Comparison of ENCODE assay signal across 23 cellular contexts in the genomic region with DNA sequence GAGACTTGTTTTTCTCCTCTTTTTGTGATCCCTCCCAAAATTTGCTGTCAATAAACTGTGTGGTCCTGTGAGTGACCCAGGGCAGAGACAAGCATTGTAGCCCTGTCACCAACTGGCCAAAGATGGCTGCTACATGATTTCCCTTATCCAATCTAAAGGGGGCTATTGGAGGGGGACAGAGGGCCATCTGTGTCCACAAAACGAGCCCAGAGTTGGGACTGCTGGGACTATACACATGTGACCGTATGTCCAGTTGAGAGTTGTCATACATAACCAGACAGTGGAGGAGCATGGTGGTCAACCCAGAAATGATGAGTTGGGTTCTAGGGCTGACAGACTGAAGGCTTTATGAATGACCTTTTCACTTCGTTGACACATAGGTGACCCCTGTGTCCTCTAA. TPM values are rescaled to one million over a fixed set of nuclear protein-coding genes. Genes with fewer than 3 reads are reported as not detected.
DNase-seq lines count a peak whose midpoint lies in the region; FAIRE-seq and TF ChIP-seq lines count a peak whose summit lies in the region.
"Had no signal": no experiment of that assay in that cellular context is flagged by ENCODE, and none has a peak within 500 bp of the region (broad histone marks: within the 10 kb centered on the region; RNA-seq: fewer than 3 reads in every experiment).

No MANE protein-coding gene starts in this region.

- TF ChIP-seq CTCF in WERI-Rb-1 (IDR thresholded peaks at IDR 0.05; ENCODE audit: low read depth, low read length) (no peak), glutamatergic neuron (IDR thresholded peaks at IDR 0.05; ENCODE audit: partially characterized antibody, unreplicated experiment) (no peak), osteocyte (IDR thresholded peaks at IDR 0.05) (no peak), vagina (IDR thresholded peaks at IDR 0.05) (no peak)

- no peak for DNase-seq in WERI-Rb-1
- DNase-seq in glutamatergic neuron: peak; percentile 25
- DNase-seq in osteocyte (ENCODE audit: extremely low spot score, unreplicated experiment): peak; percentile 40
- peak; percentile 55 to 56 for DNase-seq in vagina (ENCODE audit: extremely low spot score in 2 of 2)
- no peak for DNase-seq in EL
- DNase-seq in stimulated activated CD4-positive, alpha-beta T cell treated with anti-CD3 and anti-CD28 coated beads, Interleukin-4, amount 100 ng/mL, for 1 hour: no peak
- DNase-seq in GM12891 (ENCODE audit: insufficient read length, low spot score): no peak
- DNase-seq: C1 segment of cervical spinal cord; Caco-2; CD4-positive, alpha-beta memory T cell; DMS79 treated with DMSO at 0.1 percent for 48 hours; GM23248; H7; KBM-7; NCI-H1105 treated with DMSO at 0.1 percent for 48 hours; NCI-H146; NCI-H1930; NCI-H2107; NCI-H774; SJCRH30 had no signal

- no peak overlapping the region for H3K4me3 ChIP-seq in WERI-Rb-1 (ENCODE audit: low read depth, low read length)
- H3K4me3 ChIP-seq in vagina: no peak overlapping the region
- H3K4me3 ChIP-seq: A549, GM23248, SJCRH30 had no signal

- H3K27me3 ChIP-seq in WERI-Rb-1 (ENCODE audit: insufficient read depth, low read depth, severe bottlenecking) (no peaks in the 10 kb centered on the region), vagina (no peaks in the 10 kb centered on the region)
- H3K27me3 ChIP-seq: SJCRH30 had no signal

- intact Hi-C loops in vagina (cut with DNase I): no loop called here

- no peaks in the 10 kb centered on the region for H3K9me3 ChIP-seq in WERI-Rb-1 (ENCODE audit: severe bottlenecking)
- H3K9me3 ChIP-seq in vagina: no peaks in the 10 kb centered on the region
- H3K9me3 ChIP-seq: SJCRH30 had no signal

- H3K4me1 ChIP-seq in vagina: peaks cover 24% of the 10 kb centered on the region

- no peak for FAIRE-seq in GM12891 (lab: Jason Lieb, UNC)
- FAIRE-seq: A549, GM18507, HTR-8/SVneo had no signal

- H3K27ac Mint-ChIP-seq in glutamatergic neuron (ENCODE audit: unreplicated experiment) (peak overlapping the region; percentile 90), osteocyte (ENCODE audit: unreplicated experiment) (no peak overlapping the region)
- H3K27ac Mint-ChIP-seq: CD4-positive, alpha-beta memory T cell had no signal

- H3K9me3 Mint-ChIP-seq in glutamatergic neuron (ENCODE audit: unreplicated experiment) (peaks cover 16% of the 10 kb centered on the region), osteocyte (ENCODE audit: unreplicated experiment) (peaks cover 10% of the 10 kb centered on the region)

- H3K27ac ChIP-seq in WERI-Rb-1: peak overlapping the region; percentile 91
- peak overlapping the region; percentile 0 for H3K27ac ChIP-seq in vagina
- H3K27ac ChIP-seq: A549, GM23248, SJCRH30 had no signal

- H3K27me3 Mint-ChIP-seq in glutamatergic neuron (ENCODE audit: unreplicated experiment): peaks cover 10% of the 10 kb centered on the region
- H3K27me3 Mint-ChIP-seq in osteocyte (ENCODE audit: unreplicated experiment): peaks cover 2% of the 10 kb centered on the region

- H3K4me1 Mint-ChIP-seq in glutamatergic neuron (ENCODE audit: low read depth, unreplicated experiment) (peaks cover 56% of the 10 kb centered on the region), osteocyte (ENCODE audit: unreplicated experiment) (peaks cover 18% of the 10 kb centered on the region)

- no peak for TF ChIP-seq POLR2A in vagina (IDR thresholded peaks at IDR 0.05)
- no peak for TF ChIP-seq POLR2A in GM12891 (IDR thresholded peaks at IDR 0.05; ENCODE audit: low read depth, low read length)

- H3K36me3 ChIP-seq in WERI-Rb-1: no peaks in the 10 kb centered on the region
- H3K36me3 ChIP-seq in vagina: no peaks in the 10 kb centered on the region
- H3K36me3 ChIP-seq: SJCRH30 had no signal

- peaks cover 5% of the 10 kb centered on the region for H3K36me3 Mint-ChIP-seq in glutamatergic neuron (ENCODE audit: unreplicated experiment)
- no peaks in the 10 kb centered on the region for H3K36me3 Mint-ChIP-seq in osteocyte (ENCODE audit: unreplicated experiment)

- H3K4me3 Mint-ChIP-seq in glutamatergic neuron (ENCODE audit: unreplicated experiment) (peak overlapping the region; percentile 66), osteocyte (ENCODE audit: unreplicated experiment) (no peak overlapping the region)
- H3K4me3 Mint-ChIP-seq: CD4-positive, alpha-beta memory T cell had no signal

TF ChIP-seq in GM12891, 5 proteins besides CTCF, POLR2A, EP300 and RAD21:
- TF ChIP-seq TAF1 (IDR thresholded peaks at IDR 0.05; ENCODE audit: low read depth, low read length) (no peak), POU2F2 (IDR thresholded peaks at IDR 0.05; ENCODE audit: low read depth, low read length) (no peak), POLR2AphosphoS5 (IDR thresholded peaks at IDR 0.05; ENCODE audit: low read depth, low read length) (no peak), SPI1 (IDR thresholded peaks at IDR 0.05; ENCODE audit: low read depth, low read length) (no peak), PAX5 (IDR thresholded peaks at IDR 0.05; ENCODE audit: insufficient read depth, low read length, severe bottlenecking) (no peak)

RNA-seq across cellular contexts. Expression of gene SDK1, which starts 55.3 kb away (rescaled TPM):
- total RNA-seq in glutamatergic neuron (ENCODE audit: unreplicated experiment): 225 TPM
- 5.4 and 5.6 TPM in 2 replicates for total RNA-seq in osteocyte
- total RNA-seq in vagina: 16.7 TPM
- polyA plus RNA-seq in GM12891 (2012; ENCODE audit: low read depth, missing spikeins): 0.26 TPM
- total RNA-seq: GM23248 had no signal
- polyA plus RNA-seq: CD4-positive, alpha-beta memory T cell; GM23248 had no signal

Comparison
In these comparisons a context has a peak if more than half of its experiments do, and no peak if none do; other contexts are left out.
1. DNase-seq: peak in glutamatergic neuron (single experiment), osteocyte (single experiment) and vagina (2 of 2); none in WERI-Rb-1 (single experiment), EL (single experiment), stimulated activated CD4-positive, alpha-beta T cell treated with anti-CD3 and anti-CD28 coated beads, Interleukin-4, amount 100 ng/mL, for 1 hour (single experiment) and GM12891 (single experiment).
2. RNA of gene SDK1, which starts 55.3 kb away (total RNA-seq): 225 TPM in glutamatergic neuron (single experiment); 16.7 TPM in vagina (single experiment) and 5.4 to 5.6 TPM in osteocyte; every median in the first group is over 10 times any median in the second.